19 cellular contexts compared by ENCODE assay signal in the genomic region with DNA sequence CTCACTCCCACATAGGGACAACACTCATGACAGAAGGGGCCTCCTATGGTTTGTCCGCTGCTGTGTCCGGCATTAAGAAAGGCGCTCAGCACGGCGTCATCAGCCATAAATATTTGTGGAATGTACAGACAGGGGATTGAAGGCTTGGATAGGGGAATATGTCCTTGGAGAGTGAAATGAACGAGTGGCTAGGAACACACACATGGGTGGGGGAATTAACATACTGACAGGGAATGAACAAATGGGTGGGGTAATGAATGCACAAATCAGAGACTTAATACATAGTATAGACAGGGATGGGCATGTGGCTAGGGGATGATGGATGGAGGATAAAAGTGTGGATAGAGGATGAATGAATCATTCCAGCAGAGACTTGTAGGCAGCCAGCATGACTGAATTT.
DNase-seq lines count a peak whose midpoint lies in the region; ATAC-seq and TF ChIP-seq lines count a peak whose summit lies in the region.
"Had no signal": no experiment of that assay in that cellular context is flagged by ENCODE, and none has a peak within 500 bp of the region (broad histone marks: within the 10 kb centered on the region; RNA-seq: fewer than 3 reads in every experiment).

No MANE protein-coding gene starts in this region.

- peak; percentile 73 for DNase-seq in EH (ENCODE audit: low read depth)
- DNase-seq in M059J (ENCODE audit: low read depth), result peak; percentile 9
- DNase-seq in cardiac fibroblast (ENCODE audit: low read depth in 2 of 2), result peak; percentile 28 to 65
- peak; percentile 20 for DNase-seq in non-pigmented ciliary epithelial cell (ENCODE audit: low read depth)
- no peak for DNase-seq in chondrocyte (ENCODE audit: low spot score)
- DNase-seq in NCI-H1048 (lab: John Stamatoyannopoulos, UW), result no peak
- no peak for DNase-seq in occipital lobe (lab: John Stamatoyannopoulos, UW)
- DNase-seq: activated CD4-positive, alpha-beta memory T cell treated with anti-CD3 and anti-CD28 coated beads, Interleukin-2, amount 10 ng/mL, durations not matched to agents 7 days and 5 days; activated naive CD4-positive, alpha-beta T cell; CD8-positive, alpha-beta T cell; colonic mucosa; DMS53; mesendoderm; NCI-H1417; NCI-H2171 had no signal

- no peaks in the 10 kb centered on the region for H3K36me3 Mint-ChIP-seq in chondrocyte (ENCODE audit: low read depth)
- H3K36me3 Mint-ChIP-seq: CD8-positive, alpha-beta T cell; natural killer cell treated with Interleukin-12 subunit alpha and Interleukin-12 subunit beta and Interleukin-15 and Interleukin-18, amount 100 ng/mL, for 72 hours had no signal

- H3K4me3 Mint-ChIP-seq in chondrocyte (ENCODE audit: unreplicated experiment), result no peak overlapping the region
- H3K4me3 Mint-ChIP-seq: activated CD4-positive, alpha-beta memory T cell treated with anti-CD3 and anti-CD28 coated beads, Interleukin-2, amount 10 ng/mL, durations not matched to agents 7 days and 5 days; CD8-positive, alpha-beta T cell; natural killer cell treated with Interleukin-12 subunit alpha and Interleukin-12 subunit beta and Interleukin-15 and Interleukin-18, amount 100 ng/mL, for 72 hours had no signal

- no peak overlapping the region for H3K27ac Mint-ChIP-seq in chondrocyte (ENCODE audit: unreplicated experiment)
- H3K27ac Mint-ChIP-seq: activated CD4-positive, alpha-beta memory T cell treated with anti-CD3 and anti-CD28 coated beads, Interleukin-2, amount 10 ng/mL, durations not matched to agents 7 days and 5 days; CD8-positive, alpha-beta T cell; natural killer cell treated with Interleukin-12 subunit alpha and Interleukin-12 subunit beta and Interleukin-15 and Interleukin-18, amount 100 ng/mL, for 72 hours; progenitor cell of endocrine pancreas had no signal

- no peak overlapping the region for H3K4me3 ChIP-seq in cardiac fibroblast (replicated peaks in 1 of 2; ENCODE audit: low read depth in 2 of 2, low read length in 2 of 2)
- H3K4me3 ChIP-seq: colonic mucosa, vagina had no signal

- no peak for ATAC-seq in GM19455 (IDR thresholded peaks at IDR 0.05; ENCODE audit: unreplicated experiment)
- ATAC-seq: CD8-positive, alpha-beta T cell; natural killer cell treated with Interleukin-12 subunit alpha and Interleukin-12 subunit beta and Interleukin-15 and Interleukin-18, amount 100 ng/mL, for 72 hours had no signal

- no peak for TF ChIP-seq CTCF in cardiac fibroblast (IDR thresholded peaks at IDR 0.05; ENCODE audit: low read depth, low read length)
- no peak for TF ChIP-seq CTCF in chondrocyte (IDR thresholded peaks at IDR 0.05)

- no peaks in the 10 kb centered on the region for H3K9me3 Mint-ChIP-seq in chondrocyte (ENCODE audit: low read depth)
- H3K9me3 Mint-ChIP-seq: activated CD4-positive, alpha-beta memory T cell treated with anti-CD3 and anti-CD28 coated beads, Interleukin-2, amount 10 ng/mL, durations not matched to agents 7 days and 5 days; CD8-positive, alpha-beta T cell; natural killer cell treated with Interleukin-12 subunit alpha and Interleukin-12 subunit beta and Interleukin-15 and Interleukin-18, amount 100 ng/mL, for 72 hours had no signal

- H3K4me1 Mint-ChIP-seq in chondrocyte (ENCODE audit: low read depth), result no peaks in the 10 kb centered on the region
- H3K4me1 Mint-ChIP-seq: activated CD4-positive, alpha-beta memory T cell treated with anti-CD3 and anti-CD28 coated beads, Interleukin-2, amount 10 ng/mL, durations not matched to agents 7 days and 5 days had no signal

- H3K27me3 Mint-ChIP-seq in chondrocyte (ENCODE audit: low read depth), result no peaks in the 10 kb centered on the region
- H3K27me3 Mint-ChIP-seq: activated CD4-positive, alpha-beta memory T cell treated with anti-CD3 and anti-CD28 coated beads, Interleukin-2, amount 10 ng/mL, durations not matched to agents 7 days and 5 days had no signal

Comparison
In these comparisons a context has a peak if more than half of its experiments do, and no peak if none do; other contexts are left out.
1. DNase-seq: peak in EH (single experiment), M059J (single experiment), cardiac fibroblast (2 of 2) and non-pigmented ciliary epithelial cell (single experiment); none in chondrocyte (single experiment), NCI-H1048 (single experiment) and occipital lobe (single experiment).